8 cellular contexts compared by ENCODE assay signal in the genomic region with DNA sequence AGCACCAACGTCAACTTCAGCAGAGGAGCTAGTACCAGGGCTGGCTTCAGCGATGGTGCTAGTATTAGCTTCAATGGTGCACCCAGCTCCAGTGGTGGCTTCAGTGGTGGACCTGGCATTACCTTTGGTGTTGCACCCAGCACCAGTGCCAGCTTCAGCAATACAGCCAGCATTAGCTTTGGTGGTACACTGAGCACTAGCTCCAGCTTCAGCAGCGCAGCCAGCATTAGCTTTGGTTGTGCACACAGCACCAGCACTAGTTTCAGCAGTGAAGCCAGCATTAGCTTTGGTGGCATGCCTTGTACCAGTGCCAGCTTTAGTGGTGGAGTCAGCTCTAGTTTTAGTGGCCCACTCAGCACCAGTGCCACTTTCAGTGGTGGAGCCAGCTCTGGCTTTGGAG.
"Had no signal": no experiment of that assay in that cellular context is flagged by ENCODE, and none has a peak within 500 bp of the region (broad histone marks: within the 10 kb centered on the region; RNA-seq: fewer than 3 reads in every experiment).

No MANE protein-coding gene starts in this region.

- H2AFZ ChIP-seq: GM23248 had no signal

- H3K4me3 ChIP-seq: GM23248, K562 had no signal

- H3K27ac ChIP-seq: GM23248, HL-60 had no signal

- H3K9ac ChIP-seq: GM23248 had no signal

- DNase-seq: GM23248, GOT3, H9, HCEC 1CT, KG1 had no signal

- ATAC-seq: HepG2, K562 had no signal
